Comparison of ENCODE assay signal across 1 cellular context in the genomic region with DNA sequence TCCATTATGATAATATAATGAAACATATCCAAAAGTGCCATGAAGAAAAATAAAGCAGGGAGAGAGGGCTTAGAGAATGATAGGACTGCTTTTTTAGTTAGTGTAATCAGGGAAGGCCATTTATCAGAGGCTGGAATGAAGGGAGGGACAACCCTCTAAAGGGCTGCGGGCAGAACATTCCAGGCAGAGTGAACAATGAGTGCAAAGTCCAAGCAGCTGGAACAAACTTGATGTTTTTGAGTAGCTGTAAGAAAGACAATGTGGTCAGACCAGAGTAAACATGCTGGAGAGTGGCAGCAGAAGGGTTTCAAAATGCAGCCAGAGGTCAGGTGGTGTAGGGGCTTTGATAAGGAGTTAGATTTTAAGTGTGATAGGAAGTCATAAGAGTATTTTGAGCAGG.
TF ChIP-seq lines count a peak whose summit lies in the region.

No MANE protein-coding gene starts in this region.

TF ChIP-seq in HepG2, 621 proteins besides CTCF, POLR2A, EP300 and RAD21 (continued from another document):
- TF ChIP-seq ATM (IDR thresholded peaks at IDR 0.05; ENCODE audit: borderline replicate concordance) = no peak
- TF ChIP-seq THAP11 (CRISPR knock-in tag; IDR thresholded peaks at IDR 0.05) = peak; percentile 69
- TF ChIP-seq NCOR1 (IDR thresholded peaks at IDR 0.05; ENCODE audit: borderline replicate concordance, low read length) = peak; percentile 47; the same call in 1 of the 2 replicates
- TF ChIP-seq, protein P1, sequence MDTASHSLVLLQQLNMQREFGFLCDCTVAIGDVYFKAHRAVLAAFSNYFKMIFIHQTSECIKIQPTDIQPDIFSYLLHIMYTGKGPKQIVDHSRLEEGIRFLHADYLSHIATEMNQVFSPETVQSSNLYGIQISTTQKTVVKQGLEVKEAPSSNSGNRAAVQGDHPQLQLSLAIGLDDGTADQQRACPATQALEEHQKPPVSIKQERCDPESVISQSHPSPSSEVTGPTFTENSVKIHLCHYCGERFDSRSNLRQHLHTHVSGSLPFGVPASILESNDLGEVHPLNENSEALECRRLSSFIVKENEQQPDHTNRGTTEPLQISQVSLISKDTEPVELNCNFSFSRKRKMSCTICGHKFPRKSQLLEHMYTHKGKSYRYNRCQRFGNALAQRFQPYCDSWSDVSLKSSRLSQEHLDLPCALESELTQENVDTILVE (CRISPR knock-in tag; IDR thresholded peaks at IDR 0.05) = peak; percentile 39; the same call in 1 of the 2 replicates
- no peak for TF ChIP-seq ZNF547 (CRISPR knock-in tag; IDR thresholded peaks at IDR 0.05)
- 0 out of 2 replicates have a peak, but pooled peaks have one; percentile 35 for TF ChIP-seq TBX3 (IDR thresholded peaks at IDR 0.05; ENCODE audit: borderline replicate concordance)
- 0 out of 2 replicates have a peak, but pooled peaks have one; percentile 42 for TF ChIP-seq CBFB (CRISPR knock-in tag; IDR thresholded peaks at IDR 0.05)
- peak; percentile 45; the same call in 1 of the 2 replicates for TF ChIP-seq FOXP1 (IDR thresholded peaks at IDR 0.05)
- TF ChIP-seq FOXP1 (CRISPR knock-in tag; IDR thresholded peaks at IDR 0.05) = peak; percentile 90
- peak in 1 of 2 experiments; percentile 74; a peak in 2 of 4 replicates for TF ChIP-seq KLF16 (CRISPR knock-in tag; IDR thresholded peaks at IDR 0.05)
- TF ChIP-seq ZNF205 (CRISPR knock-in tag; IDR thresholded peaks at IDR 0.05) = peak; percentile 98
